Comparison of ENCODE assay signal across 8 cellular contexts in the genomic region with DNA sequence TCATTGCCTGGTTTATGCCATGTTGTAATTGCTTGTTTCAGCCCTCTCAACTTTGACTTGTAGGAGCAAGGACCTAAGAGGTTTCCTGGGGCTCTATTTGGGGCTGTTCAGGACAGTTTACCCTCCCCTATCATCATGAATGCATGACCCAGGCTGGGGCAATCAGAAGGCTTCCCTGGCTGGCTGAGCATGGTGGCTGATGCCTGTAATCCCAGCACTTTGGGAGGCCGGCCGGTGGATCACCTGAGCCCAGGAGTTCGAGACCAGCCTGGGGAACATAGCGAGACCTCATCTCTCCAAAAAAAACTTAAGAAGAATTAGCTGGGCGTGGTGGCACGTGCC. TPM values are rescaled to one million over a fixed set of nuclear protein-coding genes. Genes with fewer than 3 reads are reported as not detected.
DNase-seq lines count a peak whose midpoint lies in the region; ATAC-seq and TF ChIP-seq lines count a peak whose summit lies in the region.

No MANE protein-coding gene starts in this region.

- no peak for TF ChIP-seq CTCF in DND-41 (IDR thresholded peaks at IDR 0.05; ENCODE audit: borderline replicate concordance, extremely low read depth, low read length, poor library complexity, severe bottlenecking)
- no peak for TF ChIP-seq CTCF in RWPE1 (conservative IDR thresholded peaks at IDR 0.05; ENCODE audit: low read depth)
- TF ChIP-seq CTCF in fibroblast of the aortic adventitia (IDR thresholded peaks at IDR 0.05; ENCODE audit: insufficient read depth, low read length): no peak
- TF ChIP-seq CTCF in retinal pigment epithelial cell (conservative IDR thresholded peaks at IDR 0.05; ENCODE audit: low read depth, low read length): no peak

- H3K4me1 ChIP-seq in DND-41 (ENCODE audit: insufficient read depth, low read length): peaks cover 17% of the 10 kb centered on the region

- POLR2A ChIA-PET in RWPE1 (lab: Yijun Ruan, JAX; ENCODE audit: low non-redundant PET): interaction anchor here (0.8 to 1.5 kb wide), 2 partner anchors 49 to 138 kb away, joined by 3 to 6 read pairs; no protein-coding TSS in a partner anchor

- H2AFZ ChIP-seq in DND-41 (ENCODE audit: low read depth, low read length): peak overlapping the region; percentile 84

- H3K9ac ChIP-seq in DND-41 (ENCODE audit: low read depth, low read length): peak overlapping the region; percentile 46

- H3K4me2 ChIP-seq in DND-41 (ENCODE audit: insufficient read depth, low read length): peak overlapping the region; percentile 67

- H3K27ac ChIP-seq in DND-41 (ENCODE audit: low read length): peak overlapping the region; percentile 60
- peak overlapping the region; percentile 82 for H3K27ac ChIP-seq in RWPE1

- no peak for DNase-seq in DND-41
- DNase-seq in RWPE1 (ENCODE audit: low spot score): no peak
- no peak for DNase-seq in fibroblast of the aortic adventitia (ENCODE audit: low read depth)
- no peak for DNase-seq in retinal pigment epithelial cell (ENCODE audit: low read depth)
- no peak for DNase-seq in effector CD4-positive, alpha-beta T cell
- DNase-seq in left colon: no peak

- H3K4me3 ChIP-seq in DND-41 (ENCODE audit: low read depth in 1 of 2, low read length in 2 of 2): peak overlapping the region; percentile 5 to 49
- peak overlapping the region; percentile 64 for H3K4me3 ChIP-seq in fibroblast of the aortic adventitia (ENCODE audit: low read depth, low read length)
- H3K4me3 ChIP-seq in retinal pigment epithelial cell (ENCODE audit: low read length): peak overlapping the region; percentile 40

- H4K20me1 ChIP-seq in DND-41 (ENCODE audit: insufficient read depth, low read length): no peaks in the 10 kb centered on the region

- H3K79me2 ChIP-seq in DND-41 (ENCODE audit: insufficient read depth, low read length): no peaks in the 10 kb centered on the region

- intact Hi-C loops in left colon (cut with DNase I, micrococcal nuclease): loop anchor here in 1 of 2 donors (2.0 to 10.0 kb wide), 2 partner anchors 50 to 124 kb away; a partner anchor contains a TSS

- ATAC-seq in DND-41 (ENCODE audit: insufficient read depth, low read depth) (no peak), esophagus mucosa (no peak), HG03025 (IDR thresholded peaks at IDR 0.05; ENCODE audit: low FRiP score, unreplicated experiment) (no peak), left colon (no peak)

- no peaks in the 10 kb centered on the region for H3K27me3 ChIP-seq in DND-41 (ENCODE audit: insufficient read depth, low read length, poor library complexity)

- no peaks in the 10 kb centered on the region for H3K36me3 ChIP-seq in DND-41 (ENCODE audit: insufficient read depth, low read length)

- CTCF ChIA-PET in RWPE1 (lab: Yijun Ruan, JAX): interaction anchor here (0.6 to 1.8 kb wide), 7 partner anchors 8 to 121 kb away, joined by 3 to 7 read pairs (median 4); no protein-coding TSS in a partner anchor

- H3K9me3 ChIP-seq in DND-41 (ENCODE audit: insufficient read depth, low read length, severe bottlenecking): no peaks in the 10 kb centered on the region

RNA-seq across cellular contexts. Expression of a gene that starts 6.1 kb away (rescaled TPM):
- total RNA-seq in fibroblast of the aortic adventitia (ENCODE audit: low replicate concordance) (113 and 119 TPM in 2 replicates), esophagus mucosa (85.0 TPM), left colon (100 to 1,000 TPM; 106 to 148 TPM)

RNA-seq across cellular contexts. Expression of a gene that starts 11.4 kb away (rescaled TPM):
- total RNA-seq in fibroblast of the aortic adventitia (ENCODE audit: low replicate concordance): 9.6 and 27.2 TPM in 2 replicates
- total RNA-seq in esophagus mucosa: 5.5 TPM
- total RNA-seq in left colon: 100 to 1,000 TPM; 105 to 109 TPM

RNA-seq across cellular contexts. Expression of a gene that starts 47.6 kb away (rescaled TPM):
- 61.9 and 85.6 TPM in 2 replicates for total RNA-seq in fibroblast of the aortic adventitia (ENCODE audit: low replicate concordance)
- 61.5 TPM for total RNA-seq in esophagus mucosa
- total RNA-seq in left colon: 100 to 1,000 TPM; 361 to 374 TPM

RNA-seq across cellular contexts. Expression of a gene that starts 54.8 kb away (rescaled TPM):
- total RNA-seq in fibroblast of the aortic adventitia (ENCODE audit: low replicate concordance): 1.5 and 4.4 TPM in 2 replicates
- 0.56 TPM for total RNA-seq in esophagus mucosa
- total RNA-seq in left colon: 1 to 10 TPM; 4.3 to 6.1 TPM

RNA-seq across cellular contexts. Expression of a gene that starts 57.0 kb away (rescaled TPM):
- 23.8 and 27.6 TPM in 2 replicates for total RNA-seq in fibroblast of the aortic adventitia (ENCODE audit: low replicate concordance)
- total RNA-seq in esophagus mucosa: 3.9 TPM
- 10 to 100 TPM; 32.2 to 87.6 TPM for total RNA-seq in left colon
